ENCODE assay signal across 26 cellular contexts in genomic region chr11:35798423-35798822, GRCh38.
DNase-seq lines count a peak whose midpoint lies in the region; ATAC-seq and TF ChIP-seq lines count a peak whose summit lies in the region.
"Had no signal": no experiment of that assay in that cellular context is flagged by ENCODE, and none has a peak within 500 bp of the region (broad histone marks: within the 10 kb centered on the region; RNA-seq: fewer than 3 reads in every experiment).

No MANE protein-coding gene starts in this region.

- peaks cover 2% of the 10 kb centered on the region for H3K36me3 Mint-ChIP-seq in osteocyte (ENCODE audit: unreplicated experiment)

- TF ChIP-seq CTCF in PC-3 (conservative IDR thresholded peaks at IDR 0.05; ENCODE audit: low read depth, low read length) = no peak
- TF ChIP-seq CTCF in osteocyte (IDR thresholded peaks at IDR 0.05) = no peak
- TF ChIP-seq CTCF in GM13976 (IDR thresholded peaks at IDR 0.05; ENCODE audit: borderline replicate concordance, control extremely low read depth, extremely low read depth, insufficient read depth, missing control alignments) = no peak

- H3K9me3 Mint-ChIP-seq in osteocyte (ENCODE audit: unreplicated experiment) = no peaks in the 10 kb centered on the region
- H3K9me3 Mint-ChIP-seq: activated B cell treated with CpG ODN at 0.5 μM for 24 hours; activated T-helper 2 cell treated with anti-CD3 and anti-CD28 coated beads, Interferon-gamma antibody, Interleukin-2, Interleukin-4, amounts not matched to agents 10 μg/mL and 5 μg/mL and 100 μg/mL, durations not matched to agents 14 hours and 24 hours and 36 hours; CD8-positive, alpha-beta T cell; stimulated activated memory B cell treated with anti-CD40 and anti-IgM and Interleukin-4, amounts not matched to agents 10 μg/mL and 1 μg/mL and 100 μg/mL, for 72 hours had no signal

- no peaks in the 10 kb centered on the region for H3K9me2 ChIP-seq in PC-3 (replicated peaks; ENCODE audit: low read length)

- no peak overlapping the region for H3K4me3 Mint-ChIP-seq in osteocyte (ENCODE audit: unreplicated experiment)
- H3K4me3 Mint-ChIP-seq: activated B cell treated with CpG ODN at 0.5 μM for 24 hours; activated naive CD8-positive, alpha-beta T cell treated with anti-CD3 and anti-CD28 coated beads for 36 hours; CD8-positive, alpha-beta T cell; nephron progenitor cell; stimulated activated memory B cell treated with anti-CD40 and anti-IgM and Interleukin-4, amounts not matched to agents 10 μg/mL and 1 μg/mL and 100 μg/mL, for 72 hours had no signal

- POLR2A ChIA-PET in PC-3 (lab: Charles Lee; ENCODE audit: unreplicated experiment) = no interaction called here

- peaks cover 56% of the 10 kb centered on the region for H3K4me1 ChIP-seq in PC-3 (ENCODE audit: insufficient read depth, low read length)
- H3K4me1 ChIP-seq: HAP-1 had no signal

- H3K27me3 ChIP-seq in PC-3 (ENCODE audit: low read length) = no peaks in the 10 kb centered on the region
- H3K27me3 ChIP-seq: pancreas, right atrium auricular region had no signal

- H3F3A ChIP-seq in PC-3 (ENCODE audit: low read length, unreplicated experiment) = peaks cover 15% of the 10 kb centered on the region

- H3K36me3 ChIP-seq in PC-3 (ENCODE audit: low read depth, low read length) = no peaks in the 10 kb centered on the region; the same call in 1 of the 2 replicates
- H3K36me3 ChIP-seq: HAP-1, pancreas, right atrium auricular region had no signal

- no peaks in the 10 kb centered on the region for H3K27me3 Mint-ChIP-seq in osteocyte (ENCODE audit: unreplicated experiment)
- H3K27me3 Mint-ChIP-seq: activated B cell treated with CpG ODN at 0.5 μM for 24 hours; activated naive CD8-positive, alpha-beta T cell treated with anti-CD3 and anti-CD28 coated beads for 36 hours; stimulated activated memory B cell treated with anti-CD40 and anti-IgM and Interleukin-4, amounts not matched to agents 10 μg/mL and 1 μg/mL and 100 μg/mL, for 72 hours had no signal

- peak overlapping the region; percentile 78 for H3K27ac ChIP-seq in PC-3 (ENCODE audit: low read length)
- H3K27ac ChIP-seq: HL-60, pancreas, right atrium auricular region had no signal

- H3K9ac ChIP-seq in PC-3 (ENCODE audit: low read length) = peak overlapping the region; percentile 27; the same call in 1 of the 2 replicates

- peak overlapping the region; percentile 74 for H3K4me2 ChIP-seq in PC-3 (ENCODE audit: low read length)

- ATAC-seq in PC-3 = peak; percentile 25
- ATAC-seq: CD8-positive, alpha-beta T cell; mucosa of descending colon; stimulated activated memory B cell treated with anti-CD40 and anti-IgM and Interleukin-4, amounts not matched to agents 10 μg/mL and 1 μg/mL and 100 μg/mL, for 72 hours had no signal

- peak overlapping the region; percentile 50 for H3K27ac Mint-ChIP-seq in osteocyte (ENCODE audit: unreplicated experiment)
- H3K27ac Mint-ChIP-seq: activated B cell treated with CpG ODN at 0.5 μM for 24 hours; activated naive CD8-positive, alpha-beta T cell treated with anti-CD3 and anti-CD28 coated beads for 36 hours; activated T-helper 2 cell treated with anti-CD3 and anti-CD28 coated beads, Interferon-gamma antibody, Interleukin-2, Interleukin-4, amounts not matched to agents 10 μg/mL and 5 μg/mL and 100 μg/mL, durations not matched to agents 14 hours and 24 hours and 36 hours; CD8-positive, alpha-beta T cell; nephron progenitor cell; stimulated activated memory B cell treated with anti-CD40 and anti-IgM and Interleukin-4, amounts not matched to agents 10 μg/mL and 1 μg/mL and 100 μg/mL, for 72 hours had no signal

- peaks cover 21% of the 10 kb centered on the region for H3K79me2 ChIP-seq in PC-3 (ENCODE audit: low read length)

- intact Hi-C loops in PC-3 (cut with micrococcal nuclease) = loop anchor here (5.0 to 10.0 kb wide), 3 partner anchors 74 to 314 kb away; partner anchors contain the start of gene FJX1

- H3K4me1 Mint-ChIP-seq in osteocyte (ENCODE audit: unreplicated experiment) = peaks cover 54% of the 10 kb centered on the region

- DNase-seq in ELR (ENCODE audit: low read depth) (peak; percentile 64), PC-3 (peak; percentile 69), dermis blood vessel endothelial cell (peak; percentile 48), osteocyte (ENCODE audit: extremely low spot score, unreplicated experiment) (no peak), GM13976 (ENCODE audit: low spot score) (no peak), NCI-H748 (lab: John Stamatoyannopoulos, UW; ENCODE audit: unreplicated experiment) (no peak)
- DNase-seq in activated CD8-positive, alpha-beta memory T cell treated with anti-CD3 and anti-CD28 coated beads, Interleukin-2, amount 50 U/mL, for 48 hours = no peak
- DNase-seq: activated B cell treated with CpG ODN at 0.5 μM for 24 hours; activated CD4-positive, alpha-beta T cell treated with anti-CD3 and anti-CD28 coated beads, Interleukin-2, amount 50 U/mL, for 48 hours; activated CD8-positive, alpha-beta memory T cell treated with anti-CD3 and anti-CD28 coated beads, Interleukin-2, amount 50 U/mL, for 4 hours; activated naive CD8-positive, alpha-beta T cell treated with anti-CD3 and anti-CD28 coated beads for 36 hours; CD8-positive, alpha-beta T cell; DMS153; GDM1; mucosa of descending colon; NCI-H1105 treated with DMSO at 0.1 percent for 48 hours; NCI-H2029 treated with DMSO at 0.1 percent for 48 hours; NCI-H345; nephron progenitor cell; Right ventricle myocardium superior had no signal

- H3K9me3 ChIP-seq in PC-3 (ENCODE audit: low read length) = no peaks in the 10 kb centered on the region
- H3K9me3 ChIP-seq: HAP-1, mucosa of descending colon, pancreas, right atrium auricular region had no signal

- in situ Hi-C loops in GM13976 (cut with MboI; ENCODE audit: low sequenced_read_pairs, unreplicated experiment) = loop anchor here (10.0 kb wide), 1 partner anchor 124 kb away; no protein-coding TSS in a partner anchor

- BruUV-seq in PC-3 (replicated peaks; lab: Mats Ljungman, UMichigan) = no TSS peak

- H4K20me1 ChIP-seq in PC-3 (ENCODE audit: low read length) = no peaks in the 10 kb centered on the region

- H3K4me3 ChIP-seq in PC-3 (ENCODE audit: low read length) = peak overlapping the region; percentile 17; the same call in 1 of the 2 replicates
- H3K4me3 ChIP-seq: HAP-1, mucosa of descending colon, pancreas, right atrium auricular region had no signal

- H2AFZ ChIP-seq in PC-3 (ENCODE audit: low read length) = no peak overlapping the region

- CTCF ChIA-PET in PC-3 (lab: Charles Lee) = interaction anchor here (0.5 to 1.4 kb wide), 2 partner anchors 23 to 159 kb away, joined by 4 to 6 read pairs; no protein-coding TSS in a partner anchor

Comparison
In these comparisons a context has a peak if more than half of its experiments do, and no peak if none do; other contexts are left out.
1. DNase-seq: peak in ELR (single experiment), PC-3 (single experiment) and dermis blood vessel endothelial cell (single experiment); none in osteocyte (single experiment), GM13976 (single experiment), activated CD8-positive, alpha-beta memory T cell treated with anti-CD3 and anti-CD28 coated beads, Interleukin-2, amount 50 U/mL, for 48 hours (single experiment) and NCI-H748 (single experiment).